ENCODE assay signal across 7 cellular contexts in the genomic region with DNA sequence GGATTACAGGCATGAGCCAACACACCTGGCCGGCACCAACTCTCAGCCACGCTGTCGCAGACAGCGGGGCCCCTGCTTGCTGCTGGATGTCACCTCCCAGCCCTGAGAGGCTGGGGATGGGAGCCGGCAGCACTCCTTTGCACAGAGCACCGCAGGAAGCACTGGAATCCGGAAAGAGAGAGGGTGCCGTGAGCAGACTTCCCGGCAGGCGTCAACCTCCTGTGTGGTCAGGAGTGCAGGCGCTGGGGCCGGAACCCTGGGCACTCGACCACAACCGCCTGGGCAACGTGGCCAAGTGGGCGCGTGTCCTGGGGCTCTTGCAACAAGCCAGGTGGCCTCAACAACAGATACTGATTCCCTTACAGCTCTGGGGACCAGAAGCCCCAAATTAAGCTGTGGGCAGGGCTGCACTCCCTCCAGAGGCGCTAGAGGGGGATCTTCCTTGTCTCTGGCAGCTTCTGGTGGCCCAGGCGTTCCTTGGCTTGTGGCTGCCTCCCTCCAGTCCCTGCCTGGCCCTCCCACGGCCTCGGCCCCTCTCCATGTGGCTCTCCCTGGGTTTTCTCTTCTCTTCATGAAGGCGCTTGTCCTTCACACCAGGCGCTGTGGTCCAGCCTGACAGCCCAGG. TPM values are rescaled to one million over a fixed set of nuclear protein-coding genes. Genes with fewer than 3 reads are reported as not detected.
DNase-seq lines count a peak whose midpoint lies in the region; ATAC-seq, FAIRE-seq and TF ChIP-seq lines count a peak whose summit lies in the region.
"Not testable (repeated sequence)": the region's sequence is repeated elsewhere in the genome, so short reads cannot be mapped to it uniquely, and the experiment has no call there.
"Had no signal": no experiment of that assay in that cellular context is flagged by ENCODE, and none has a peak within 500 bp of the region (broad histone marks: within the 10 kb centered on the region; RNA-seq: fewer than 3 reads in every experiment).

No MANE protein-coding gene starts in this region.

- in situ Hi-C loops in K562 (cut with MboI), result not testable (repeated sequence)

- CTCF ChIA-PET in K562 (lab: Yijun Ruan, JAX; ENCODE audit: low intra/inter-chr PET ratio), result not testable (repeated sequence)

- not testable (repeated sequence) for H3K27me3 ChIP-seq in K562 (ENCODE audit: control insufficient read depth in 2 of 2, insufficient read depth in 2 of 2, low read length in 2 of 2); gastroesophageal sphincter; right lobe of liver; upper lobe of right lung

- peak; percentile 83 for ATAC-seq in K562
- peak; percentile 73 for ATAC-seq in gastroesophageal sphincter
- peak; percentile 19 for ATAC-seq in left ventricle myocardium superior
- peak; percentile 63 to 72 (median 69) for ATAC-seq in right lobe of liver
- ATAC-seq in upper lobe of right lung, result peak; percentile 61

- not testable (repeated sequence) for DNase-seq in RCC 7860 (ENCODE audit: low spot score); K562 (ENCODE audit: extremely low read depth in 1 of 4, low spot score in 3 of 4); left ventricle myocardium superior; right lobe of liver; upper lobe of right lung

- not testable (repeated sequence) for H3K9me3 ChIP-seq in K562 (replicated peaks; ENCODE audit: control insufficient read depth, insufficient read depth, low read depth, low read length); gastroesophageal sphincter; right lobe of liver; upper lobe of right lung

- not testable (repeated sequence) for TF ChIP-seq POLR2A in K562 (conservative IDR thresholded peaks at IDR 0.05); gastroesophageal sphincter (IDR thresholded peaks at IDR 0.05); right lobe of liver (IDR thresholded peaks at IDR 0.05)

- not testable (repeated sequence) for H3K4me2 ChIP-seq in K562 (ENCODE audit: insufficient read depth, low read length)

- no CpG with 5 or more reads among the region's 23 CpGs for WGBS in K562 (ENCODE audit: insufficient coverage, low coverage, missing lambda C conversion rate)
- no CpG with 5 or more reads among the region's 23 CpGs for WGBS in gastroesophageal sphincter (ENCODE audit: low coverage in 1 of 2), 2 donors
- no CpG with 5 or more reads among the region's 23 CpGs for WGBS in right lobe of liver (ENCODE audit: insufficient coverage, low coverage, low lambda C conversion rate, missing lambda C conversion rate)

- H2AFZ ChIP-seq in K562 (ENCODE audit: low read depth, low read length), result not testable (repeated sequence)

- H3K9me1 ChIP-seq in K562 (ENCODE audit: control insufficient read depth, insufficient read depth, low read length), result not testable (repeated sequence)

- intact Hi-C loops in K562 (cut with micrococcal nuclease); left ventricle myocardium superior (cut with micrococcal nuclease); right lobe of liver (cut with DNase I); upper lobe of right lung (cut with DNase I): not testable (repeated sequence)

- POLR2A ChIA-PET in K562 (lab: Yijun Ruan, JAX), result not testable (repeated sequence)

- H3K79me2 ChIP-seq in K562 (ENCODE audit: control insufficient read depth, insufficient read depth, low read length), result not testable (repeated sequence)

- not testable (repeated sequence) for TF ChIP-seq CTCF in K562 (IDR thresholded peaks at IDR 0.05 in 2 of 3, conservative IDR thresholded peaks at IDR 0.05 in 1 of 3; ENCODE audit: insufficient read depth in 2 of 3, low read depth in 1 of 3, low read length in 3 of 3); gastroesophageal sphincter (IDR thresholded peaks at IDR 0.05); right lobe of liver (IDR thresholded peaks at IDR 0.05); upper lobe of right lung (IDR thresholded peaks at IDR 0.05)

- BruUV-seq in K562 (replicated peaks; lab: Mats Ljungman, UMichigan), result not testable (repeated sequence)

- not testable (repeated sequence) for H3K9ac ChIP-seq in K562 (ENCODE audit: insufficient read depth in 1 of 2, low read depth in 2 of 2, low read length in 2 of 2)

- peak; percentile 52 for FAIRE-seq in RCC 7860 (lab: Jason Lieb, UNC)
- not testable (repeated sequence) for FAIRE-seq in K562 (lab: Jason Lieb, UNC)

- not testable (repeated sequence) for H3K4me3 ChIP-seq in K562, gastroesophageal sphincter, right lobe of liver, upper lobe of right lung

- H4K20me1 ChIP-seq in K562 (replicated peaks; ENCODE audit: control insufficient read depth, insufficient read depth, low read length), result not testable (repeated sequence)

- not testable (repeated sequence) for H3K36me3 ChIP-seq in K562 (ENCODE audit: control insufficient read depth, insufficient read depth, low read length); gastroesophageal sphincter; right lobe of liver; upper lobe of right lung

- H3K27ac ChIP-seq in K562 (ENCODE audit: extremely low read depth, low read depth, low read length); gastroesophageal sphincter; right lobe of liver; upper lobe of right lung: not testable (repeated sequence)

- not testable (repeated sequence) for TF ChIP-seq RAD21 in K562 (CRISPR knock-in tag; conservative IDR thresholded peaks at IDR 0.05 in 1 of 2, IDR thresholded peaks at IDR 0.05 in 1 of 2)

- H3K4me1 ChIP-seq in K562 (replicated peaks in 1 of 2; ENCODE audit: control insufficient read depth in 2 of 2, insufficient read depth in 2 of 2, low read length in 2 of 2); gastroesophageal sphincter; right lobe of liver; upper lobe of right lung: not testable (repeated sequence)

- not testable (repeated sequence) for TF ChIP-seq EP300 in K562 (IDR thresholded peaks at IDR 0.05; ENCODE audit: low read length); gastroesophageal sphincter (IDR thresholded peaks at IDR 0.05)

RNA-seq across cellular contexts. Expression of a gene that starts 20.5 kb away (rescaled TPM):
- 13.8 and 14.0 TPM in 2 replicates for total RNA-seq in K562 (2011; cell fraction: chromatin; rRNA removed; ENCODE audit: low replicate concordance)
- 5.0 and 7.2 TPM in 2 replicates for total RNA-seq in K562 (2011; cell fraction: nucleolus; rRNA removed)
- total RNA-seq in K562 (2011; cell fraction: nucleoplasm; rRNA removed), result 3.4 and 5.4 TPM in 2 replicates
- total RNA-seq in K562 (2014; rRNA removed), result 0.33 and 0.45 TPM in 2 replicates
- 0.80 and 1.8 TPM in 2 replicates for total RNA-seq in K562 (2014; rRNA removed; fragmentation: Illumina TruSeq; extraction: Trizol)
- total RNA-seq in K562 (2015; rRNA removed; fragmentation: Illumina TruSeq; extraction: Trizol), result 0.98 TPM in 1 of 2 replicates, not detected in the other
- total RNA-seq in K562 (2021), result 4.3 TPM in 2 replicates
- 1.3 and 2.7 TPM in 2 replicates for polyA plus RNA-seq in K562 (2011; rRNA removed)
- 0.04 and 0.25 TPM in 2 replicates for polyA plus RNA-seq in K562 (2011; cell fraction: cytosol; rRNA removed)
- polyA plus RNA-seq in K562 (2011; cell fraction: nucleus; rRNA removed), result 2.4 and 2.5 TPM in 2 replicates
- polyA plus RNA-seq in K562 (2012), result 0.03 and 0.97 TPM in 2 replicates
- polyA plus RNA-seq in K562 (2014; fragmentation: Illumina TruSeq; extraction: Trizol), result 1.5 and 1.8 TPM in 2 replicates
- polyA plus RNA-seq in K562 (2014; fragmentation: Nextera tagmentation; extraction: Ambion mirVana), result not detected
- polyA plus RNA-seq in K562 (2014; rRNA removed), result 0.66 and 1.8 TPM in 2 replicates
- 2.2 TPM in 1 of 2 replicates, not detected in the other for polyA minus RNA-seq in K562 (2011; rRNA and poly(A)+ RNA removed)
- 1.3 and 11.5 TPM in 2 replicates for polyA minus RNA-seq in K562 (2011; cell fraction: cytosol; rRNA and poly(A)+ RNA removed)
- 2.2 and 3.3 TPM in 2 replicates for polyA minus RNA-seq in K562 (2011; cell fraction: nucleus; rRNA and poly(A)+ RNA removed)
- 1 to 10 TPM in 3 of 4 donors, under 1 TPM in 1; 0.93 to 8.6 (median 1.6) TPM for total RNA-seq in gastroesophageal sphincter
- 8.0 TPM for total RNA-seq in left ventricle myocardium superior
- total RNA-seq in right lobe of liver, result 10 to 100 TPM in 3 of 6 experiments, 1 to 10 TPM in 3; 4.2 to 44.4 (median 23.9) TPM
- 55.2 TPM for total RNA-seq in upper lobe of right lung
- polyA plus RNA-seq: CD4-positive, alpha-beta memory T cell had no signal

Comparison
In these comparisons a context has a peak if more than half of its experiments do, and no peak if none do; other contexts are left out.
1. ATAC-seq: peak in every context shown above with its lines; median percentile 83 in K562; 73 in gastroesophageal sphincter; 69 in right lobe of liver; 61 in upper lobe of right lung; 19 in left ventricle myocardium superior.